In genomic region chr1:149936992-149937705, GRCh38 we compare ENCODE assay signal across 8 cellular contexts. TPM values are rescaled to one million over a fixed set of nuclear protein-coding genes. Genes with fewer than 3 reads are reported as not detected.
DNase-seq lines count a peak whose midpoint lies in the region; ATAC-seq and TF ChIP-seq lines count a peak whose summit lies in the region.

No MANE protein-coding gene starts in this region.

- peak overlapping the region; percentile 69 for H3K4me3 ChIP-seq in left ventricle myocardium inferior
- H3K4me3 ChIP-seq in epithelial cell of proximal tubule (ENCODE audit: low read depth, low read length): peak overlapping the region; percentile 83

- peak overlapping the region; percentile 86 for H3K27ac ChIP-seq in left ventricle myocardium inferior (replicated peaks)

- TF ChIP-seq CTCF in left ventricle myocardium inferior (IDR thresholded peaks at IDR 0.05; ENCODE audit: borderline replicate concordance) (no peak), epithelial cell of proximal tubule (conservative IDR thresholded peaks at IDR 0.05; ENCODE audit: low read depth, low read length) (peak; percentile 10)

- H3K9me3 ChIP-seq in left ventricle myocardium inferior (replicated peaks): no peaks in the 10 kb centered on the region

- H3K4me1 ChIP-seq in left ventricle myocardium inferior: peaks cover 54% of the 10 kb centered on the region

- H3K27me3 ChIP-seq in left ventricle myocardium inferior (ENCODE audit: low read depth): no peaks in the 10 kb centered on the region

- ATAC-seq in Right ventricle myocardium inferior: no peak
- no peak for ATAC-seq in HG02973 (IDR thresholded peaks at IDR 0.05; ENCODE audit: unreplicated experiment)

- intact Hi-C loops in left ventricle myocardium inferior (cut with micrococcal nuclease) (no loop called here), Right ventricle myocardium inferior (cut with DNase I) (no loop called here)

- DNase-seq in left ventricle myocardium inferior (no peak), Right ventricle myocardium inferior (ENCODE audit: missing footprints) (no peak), RPMI7951 (ENCODE audit: low read depth) (peak; percentile 65), epithelial cell of proximal tubule (ENCODE audit: low read depth) (no peak), non-pigmented ciliary epithelial cell (ENCODE audit: low read depth) (peak; percentile 28), NCI-H2171 treated with DMSO at 0.1 percent for 48 hours (lab: John Stamatoyannopoulos, UW) (no peak)
- no peak for DNase-seq in stimulated activated CD4-positive, alpha-beta T cell treated with anti-CD3 and anti-CD28 coated beads, Interleukin-12 subunit alpha, Interleukin-12 subunit beta, amount 100 ng/mL, for 4 hours

- no peaks in the 10 kb centered on the region for H3K36me3 ChIP-seq in left ventricle myocardium inferior

RNA-seq across cellular contexts. Expression of gene MTMR11, which starts 0.5 kb away (rescaled TPM):
- total RNA-seq in left ventricle myocardium inferior: 4.9 TPM
- 3.5 TPM for total RNA-seq in Right ventricle myocardium inferior
- 5.2 and 6.1 TPM in 2 replicates for total RNA-seq in RPMI7951 (2014; rRNA removed; shearing (Covaris generic))
- total RNA-seq in epithelial cell of proximal tubule: 8.9 and 10.1 TPM in 2 replicates

RNA-seq across cellular contexts. Expression of gene SF3B4, which starts 9.5 kb away (rescaled TPM):
- total RNA-seq in left ventricle myocardium inferior (25.3 TPM), Right ventricle myocardium inferior (24.8 TPM), epithelial cell of proximal tubule (7.7 and 14.5 TPM in 2 replicates)
- total RNA-seq in RPMI7951 (2014; rRNA removed; shearing (Covaris generic)): 22.0 and 33.2 TPM in 2 replicates

RNA-seq across cellular contexts. Expression of gene SV2A, which starts 19.5 kb away (rescaled TPM):
- total RNA-seq in left ventricle myocardium inferior (0.44 TPM), Right ventricle myocardium inferior (0.51 TPM), epithelial cell of proximal tubule (2.9 and 5.9 TPM in 2 replicates)
- 11.4 and 12.7 TPM in 2 replicates for total RNA-seq in RPMI7951 (2014; rRNA removed; shearing (Covaris generic))

RNA-seq across cellular contexts. Expression of gene BOLA1, which starts 37.8 kb away (rescaled TPM):
- 19.4 TPM for total RNA-seq in left ventricle myocardium inferior
- total RNA-seq in Right ventricle myocardium inferior: 15.3 TPM
- 16.7 and 25.0 TPM in 2 replicates for total RNA-seq in RPMI7951 (2014; rRNA removed; shearing (Covaris generic))
- total RNA-seq in epithelial cell of proximal tubule: 18.7 and 29.2 TPM in 2 replicates

Comparison
In these comparisons a context has a peak if more than half of its experiments do, and no peak if none do; other contexts are left out.
1. DNase-seq: peak in RPMI7951 (single experiment) and non-pigmented ciliary epithelial cell (single experiment); none in left ventricle myocardium inferior (single experiment), Right ventricle myocardium inferior (single experiment), epithelial cell of proximal tubule (single experiment), NCI-H2171 treated with DMSO at 0.1 percent for 48 hours (single experiment) and stimulated activated CD4-positive, alpha-beta T cell treated with anti-CD3 and anti-CD28 coated beads, Interleukin-12 subunit alpha, Interleukin-12 subunit beta, amount 100 ng/mL, for 4 hours (single experiment).